Comparison of ENCODE assay signal across 1 cellular context in genomic region chr3:109369510-109369909, GRCh38.
TF ChIP-seq lines count a peak whose summit lies in the region.

No MANE protein-coding gene starts in this region.

TF ChIP-seq in HCT116, 20 proteins besides CTCF, POLR2A, EP300 and RAD21 (continued from another document):
- TF ChIP-seq TCF7L2 (IDR thresholded peaks at IDR 0.05; ENCODE audit: borderline replicate concordance, extremely low read depth, insufficient read depth, insufficient read length) (no peak), YY1 (IDR thresholded peaks at IDR 0.05; ENCODE audit: extremely low read depth, insufficient replicate concordance, low read depth, low read length) (no peak)
